ENCODE assay signal across 8 cellular contexts in genomic region chr3:57951106-57951882, GRCh38. TPM values are rescaled to one million over a fixed set of nuclear protein-coding genes. Genes with fewer than 3 reads are reported as not detected.
DNase-seq lines count a peak whose midpoint lies in the region; ATAC-seq and TF ChIP-seq lines count a peak whose summit lies in the region.

No MANE protein-coding gene starts in this region.

- TF ChIP-seq CTCF in RWPE1 (conservative IDR thresholded peaks at IDR 0.05; ENCODE audit: low read depth) = no peak

- 45 to 51% methylated on average over 8 of the region's 8 CpGs for WGBS in esophagus, 2 donors

- POLR2A ChIA-PET in RWPE1 (lab: Yijun Ruan, JAX; ENCODE audit: low non-redundant PET) = no interaction called here
- POLR2A ChIA-PET in naive thymus-derived CD4-positive, alpha-beta T cell (lab: Charles Lee) = no interaction called here

- H3K27me3 Mint-ChIP-seq in naive thymus-derived CD4-positive, alpha-beta T cell = peaks cover 0 to 12% (median 4%) of the 10 kb centered on the region in 5 donors

- H3K4me3 Mint-ChIP-seq in naive thymus-derived CD4-positive, alpha-beta T cell = no peak overlapping the region

- H3K27ac ChIP-seq in RWPE1 (peak overlapping the region; percentile 82), esophagus (ENCODE audit: low read depth in 2 of 2, low read length in 1 of 2) (peak overlapping the region; percentile 50 to 86)
- no peak overlapping the region for H3K27ac ChIP-seq in naive thymus-derived CD4-positive, alpha-beta T cell (ENCODE audit: low read depth, low read length)

- H3K9me3 Mint-ChIP-seq in naive thymus-derived CD4-positive, alpha-beta T cell = no peaks in the 10 kb centered on the region

- no peaks in the 10 kb centered on the region for H3K9me3 ChIP-seq in esophagus (ENCODE audit: control insufficient read depth in 2 of 2, insufficient read depth in 1 of 2, low read depth in 1 of 2, low read length in 1 of 2)
- no peaks in the 10 kb centered on the region for H3K9me3 ChIP-seq in naive thymus-derived CD4-positive, alpha-beta T cell (ENCODE audit: control insufficient read depth in 2 of 3, low read length in 3 of 3)

- H3K27ac Mint-ChIP-seq in naive thymus-derived CD4-positive, alpha-beta T cell = no peak overlapping the region

- H3K4me1 Mint-ChIP-seq in naive thymus-derived CD4-positive, alpha-beta T cell = peaks cover 0 to 2% (median 0%) of the 10 kb centered on the region in 7 donors

- ATAC-seq in naive thymus-derived CD4-positive, alpha-beta T cell = peak; percentile 80
- ATAC-seq in GM21786 (IDR thresholded peaks at IDR 0.05; ENCODE audit: unreplicated experiment) = no peak
- ATAC-seq in HG02870 (IDR thresholded peaks at IDR 0.05; ENCODE audit: unreplicated experiment) = no peak

- no peaks in the 10 kb centered on the region for H3K36me3 Mint-ChIP-seq in naive thymus-derived CD4-positive, alpha-beta T cell

- CTCF ChIA-PET in RWPE1 (lab: Yijun Ruan, JAX) = no interaction called here
- CTCF ChIA-PET in naive thymus-derived CD4-positive, alpha-beta T cell (lab: Charles Lee) = no interaction called here

- H3K27me3 ChIP-seq in esophagus (ENCODE audit: control insufficient read depth in 1 of 2, insufficient read depth in 2 of 2, low read length in 2 of 2) = no peaks in the 10 kb centered on the region
- H3K27me3 ChIP-seq in naive thymus-derived CD4-positive, alpha-beta T cell (ENCODE audit: control insufficient read depth in 2 of 2, insufficient read depth in 2 of 2, low read length in 2 of 2) = no peaks in the 10 kb centered on the region

- no peaks in the 10 kb centered on the region for H3K36me3 ChIP-seq in esophagus (ENCODE audit: control insufficient read depth in 2 of 2, insufficient read depth in 2 of 2, low read length in 1 of 2)
- H3K36me3 ChIP-seq in naive thymus-derived CD4-positive, alpha-beta T cell (ENCODE audit: control insufficient read depth in 2 of 3, insufficient read depth in 3 of 3, low read length in 3 of 3) = no peaks in the 10 kb centered on the region

- H3K4me1 ChIP-seq in esophagus (ENCODE audit: control insufficient read depth in 2 of 2, insufficient read depth in 2 of 2, low read length in 1 of 2) = peaks cover 0 to 4% of the 10 kb centered on the region in 2 donors
- no peaks in the 10 kb centered on the region for H3K4me1 ChIP-seq in naive thymus-derived CD4-positive, alpha-beta T cell (ENCODE audit: control insufficient read depth in 2 of 2, insufficient read depth in 2 of 2, low read length in 2 of 2)

- no peak overlapping the region for H3K4me3 ChIP-seq in esophagus (ENCODE audit: low read depth in 1 of 2, low read length in 2 of 2)
- no peak overlapping the region for H3K4me3 ChIP-seq in naive thymus-derived CD4-positive, alpha-beta T cell (ENCODE audit: low read length)

- DNase-seq in GDM1 (lab: John Stamatoyannopoulos, UW) (peak; percentile 83), RWPE1 (ENCODE audit: low spot score) (peak; percentile 51)
- DNase-seq in naive thymus-derived CD4-positive, alpha-beta T cell = no peak
- no peak for DNase-seq in activated CD4-positive, CD25-positive, alpha-beta regulatory T cell (lab: John Stamatoyannopoulos, UW)
- DNase-seq in stimulated activated CD4-positive, alpha-beta T cell treated with anti-CD3 and anti-CD28 coated beads, Interleukin-4, amount 100 ng/mL, for 24 hours = no peak

- intact Hi-C loops in naive thymus-derived CD4-positive, alpha-beta T cell (cut with micrococcal nuclease) = no loop called here

RNA-seq across cellular contexts. Expression of gene FLNB, which starts 56.9 kb away (rescaled TPM):
- 10 to 100 TPM; 50.8 to 52.5 TPM for polyA plus RNA-seq in esophagus
- 10 to 100 TPM; 39.3 to 66.7 (median 64.9) TPM for total RNA-seq in naive thymus-derived CD4-positive, alpha-beta T cell
- 10 to 100 TPM; 15.7 to 42.2 TPM for polyA plus RNA-seq in naive thymus-derived CD4-positive, alpha-beta T cell

Comparison
In these comparisons a context has a peak if more than half of its experiments do, and no peak if none do; other contexts are left out.
1. DNase-seq: peak in GDM1 (single experiment) and RWPE1 (single experiment); none in naive thymus-derived CD4-positive, alpha-beta T cell (0 of 9), activated CD4-positive, CD25-positive, alpha-beta regulatory T cell (0 of 4) and stimulated activated CD4-positive, alpha-beta T cell treated with anti-CD3 and anti-CD28 coated beads, Interleukin-4, amount 100 ng/mL, for 24 hours (single experiment).